ENCODE assay signal across 28 cellular contexts in the genomic region with DNA sequence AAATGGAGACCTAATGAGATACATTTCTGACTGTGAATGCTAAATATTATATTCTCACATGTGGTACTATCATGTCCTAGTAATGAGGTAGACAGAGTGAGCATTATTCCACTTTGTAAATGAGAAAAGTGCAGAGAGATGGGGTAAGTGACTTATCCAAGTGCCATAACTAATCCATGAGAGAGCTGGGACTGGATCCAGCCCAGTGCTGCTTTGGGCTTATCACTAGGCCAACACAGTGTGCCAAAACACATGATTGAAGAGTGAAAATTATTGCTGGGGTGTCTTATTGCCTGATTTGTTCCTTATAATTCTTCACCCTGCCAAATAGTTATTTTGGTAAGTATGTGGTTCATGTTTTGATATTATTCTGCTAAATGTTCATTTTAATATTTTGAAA.
"Had no signal": no experiment of that assay in that cellular context is flagged by ENCODE, and none has a peak within 500 bp of the region (broad histone marks: within the 10 kb centered on the region; RNA-seq: fewer than 3 reads in every experiment).

No MANE protein-coding gene starts in this region.

- H3K27me3 ChIP-seq: ascending aorta, breast epithelium, cardiac muscle cell, dorsolateral prefrontal cortex, esophagus muscularis mucosa, gastroesophageal sphincter had no signal

- H3K27ac ChIP-seq: ascending aorta, breast epithelium, cardiac muscle cell, coronary artery, dorsolateral prefrontal cortex, esophagus muscularis mucosa, gastroesophageal sphincter, WERI-Rb-1 had no signal

- H3K4me3 ChIP-seq: ascending aorta, breast epithelium, cardiac muscle cell, coronary artery, dorsolateral prefrontal cortex, esophagus muscularis mucosa, gastroesophageal sphincter had no signal

- DNase-seq: activated B cell treated with CpG ODN at 0.5 μM for 24 hours; activated CD4-positive, alpha-beta memory T cell treated with anti-CD3 and anti-CD28 coated beads for 36 hours; activated CD4-positive, alpha-beta T cell treated with anti-CD3 and anti-CD28 coated beads, Interleukin-2, amount 10 ng/mL, durations not matched to agents 24 days and 14 days; activated CD8-positive, alpha-beta memory T cell treated with anti-CD3 and anti-CD28 coated beads, Interleukin-2, amount 10 ng/mL, durations not matched to agents 7 days and 5 days; activated CD8-positive, alpha-beta memory T cell treated with anti-CD3 and anti-CD28 coated beads, Interleukin-2, amount 50 U/mL, for 4 hours; activated CD8-positive, alpha-beta T cell treated with anti-CD3 and anti-CD28 coated beads, Interleukin-2, amount 10 ng/mL, durations not matched to agents 7 days and 5 days; activated effector memory CD4-positive, alpha-beta T cell treated with anti-CD3 and anti-CD28 coated beads, Interleukin-2, amount 50 U/mL, for 16 hours; activated naive CD4-positive, alpha-beta T cell treated with anti-CD3 and anti-CD28 coated beads for 36 hours; activated naive CD8-positive, alpha-beta T cell treated with anti-CD3 and anti-CD28 coated beads, Interleukin-2, amount 10 ng/mL, durations not matched to agents 7 days and 5 days; activated T-cell treated with anti-CD3 and anti-CD28 coated beads, Interleukin-2, amount 50 U/mL, for 1 hour; activated T-cell treated with anti-CD3 and anti-CD28 coated beads, Interleukin-2, amount 50 U/mL, for 48 hours; dorsolateral prefrontal cortex; effector CD4-positive, alpha-beta T cell; effector memory CD8-positive, alpha-beta T cell; erythroblast; foreskin melanocyte; T-cell; T-helper 17 cell; T1000; WERI-Rb-1 had no signal

- H3K36me3 ChIP-seq: ascending aorta, breast epithelium, cardiac muscle cell, esophagus muscularis mucosa, gastroesophageal sphincter, WERI-Rb-1 had no signal

- ATAC-seq: activated CD4-positive, CD25-positive, alpha-beta regulatory T cell treated with anti-CD3 and anti-CD28 coated beads, Interleukin-2, amount 50 U/mL, for 24 hours; activated CD8-positive, alpha-beta memory T cell treated with anti-CD3 and anti-CD28 coated beads, Interleukin-2, amount 10 ng/mL, durations not matched to agents 7 days and 5 days; activated CD8-positive, alpha-beta T cell treated with anti-CD3 and anti-CD28 coated beads, Interleukin-2, amount 10 ng/mL, durations not matched to agents 7 days and 5 days; activated naive CD4-positive, alpha-beta T cell treated with anti-CD3 and anti-CD28 coated beads, Interleukin-2, amount 50 U/mL, for 72 hours; effector memory CD8-positive, alpha-beta T cell; gastroesophageal sphincter; T-cell; T-helper 17 cell had no signal

- H3K9me3 ChIP-seq: esophagus muscularis mucosa, gastroesophageal sphincter had no signal

- H3K4me1 ChIP-seq: ascending aorta, breast epithelium, esophagus muscularis mucosa, gastroesophageal sphincter had no signal
